25 cellular contexts compared by ENCODE assay signal in the genomic region with DNA sequence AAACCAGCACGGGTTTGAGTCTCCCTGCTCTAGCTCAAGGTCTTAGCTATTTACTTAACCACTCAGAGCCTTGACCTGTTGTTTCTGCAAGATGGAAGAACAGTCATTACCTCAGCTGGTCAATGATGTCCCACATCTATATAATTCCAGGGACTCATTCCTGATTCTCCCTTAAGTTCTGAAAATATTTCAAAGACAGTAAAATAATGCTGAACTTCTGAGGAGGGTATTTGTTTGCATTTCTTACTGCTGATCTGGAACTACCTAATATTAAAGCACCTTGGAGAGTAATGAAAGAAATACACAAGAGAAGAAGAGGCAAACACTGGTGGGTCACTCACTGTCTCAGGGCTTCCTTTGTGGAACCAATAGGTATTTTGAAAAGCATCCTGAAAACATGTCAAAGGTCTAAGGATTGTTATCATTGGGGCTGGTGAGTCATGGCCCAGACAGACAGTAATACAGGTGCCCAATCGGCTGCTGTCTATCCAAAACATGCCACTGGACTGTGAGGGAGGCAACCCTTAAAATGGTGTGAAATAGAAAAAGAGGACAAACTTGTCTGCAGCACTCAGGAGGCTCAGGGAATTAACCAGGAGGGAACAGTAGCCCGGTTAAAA.
"Had no signal": no experiment of that assay in that cellular context is flagged by ENCODE, and none has a peak within 500 bp of the region (broad histone marks: within the 10 kb centered on the region; RNA-seq: fewer than 3 reads in every experiment).

No MANE protein-coding gene starts in this region.

- H3K36me3 ChIP-seq: prostate gland, right atrium auricular region, tibial artery, upper lobe of right lung, uterus had no signal

- FAIRE-seq: endometrium, frontal cortex, keratinocyte had no signal

- DNase-seq: cortex of kidney; effector memory CD8-positive, alpha-beta T cell; erythroblast; head of caudate nucleus; mucosa of descending colon; naive thymus-derived CD4-positive, alpha-beta T cell; nucleus accumbens; stimulated activated CD4-positive, alpha-beta T cell treated with anti-CD3 and anti-CD28 coated beads, Interleukin-12 subunit alpha, Interleukin-12 subunit beta, amount 100 ng/mL, for 4 hours; stimulated activated CD4-positive, alpha-beta T cell treated with anti-CD3 and anti-CD28 coated beads, Interleukin-1b, Interleukin-23, amount 100 ng/mL, for 48 hours; stimulated activated CD4-positive, alpha-beta T cell treated with anti-CD3 and anti-CD28 coated beads, Interleukin-4, amount 100 ng/mL, for 1 hour; stimulated activated CD8-positive, alpha-beta memory T cell treated with anti-CD3 and anti-CD28 coated beads, Interleukin-4, amount 100 ng/mL, for 48 hours; stimulated activated naive CD8-positive, alpha-beta T cell treated with anti-CD3 and anti-CD28 coated beads, Interleukin-15, Interleukin-2, amounts not matched to agents 100 U/mL and 50 U/mL, for 24 hours; substantia nigra; testis; tibial artery; upper lobe of right lung; uterus had no signal

- ATAC-seq: effector memory CD8-positive, alpha-beta T cell; naive thymus-derived CD4-positive, alpha-beta T cell; sciatic nerve; stimulated activated naive CD8-positive, alpha-beta T cell treated with anti-CD3 and anti-CD28 coated beads, Interleukin-15, Interleukin-2, amounts not matched to agents 100 U/mL and 50 U/mL, for 24 hours; upper lobe of right lung had no signal

- H3K27ac ChIP-seq: prostate gland, testis, tibial artery, upper lobe of right lung, uterus had no signal

- H3K9me3 ChIP-seq: mucosa of descending colon, prostate gland, right atrium auricular region, testis, tibial artery, upper lobe of right lung, uterus had no signal

- H3K4me3 ChIP-seq: lung, mucosa of descending colon, prostate gland, right atrium auricular region, smooth muscle cell, testis, tibial artery, upper lobe of right lung, uterus had no signal

- H3K27me3 ChIP-seq: right atrium auricular region, testis, tibial artery, upper lobe of right lung, uterus had no signal

- H3K4me2 ChIP-seq: smooth muscle cell had no signal

- H3K4me1 ChIP-seq: prostate gland, testis, tibial artery, uterus had no signal
